ENCODE assay signal across 10 cellular contexts in genomic region chr10:119031496-119032059, GRCh38. TPM values are rescaled to one million over a fixed set of nuclear protein-coding genes. Genes with fewer than 3 reads are reported as not detected.
DNase-seq lines count a peak whose midpoint lies in the region; ATAC-seq, FAIRE-seq and TF ChIP-seq lines count a peak whose summit lies in the region.
"Had no signal": no experiment of that assay in that cellular context is flagged by ENCODE, and none has a peak within 500 bp of the region (broad histone marks: within the 10 kb centered on the region; RNA-seq: fewer than 3 reads in every experiment).

No MANE protein-coding gene starts in this region.

- TF ChIP-seq CTCF in DOHH2 (IDR thresholded peaks at IDR 0.05; ENCODE audit: low read depth, low read length, poor library complexity, severe bottlenecking) (no peak), natural killer cell (IDR thresholded peaks at IDR 0.05) (no peak), GM20000 (IDR thresholded peaks at IDR 0.05; ENCODE audit: extremely low read depth, missing control alignments) (no peak)

- peaks cover 7% of the 10 kb centered on the region for H3K27me3 Mint-ChIP-seq in activated T-helper 1 cell treated with anti-CD3 and anti-CD28 coated beads, Interleukin-12 subunit alpha, Interleukin-12 subunit beta, Interleukin-2, Interleukin-4 antibody, amounts not matched to agents 30 ng/mL and 10 ng/mL and 1 ng/mL, durations not matched to agents 14 hours and 24 hours and 36 hours (ENCODE audit: insufficient read depth)
- no peaks in the 10 kb centered on the region for H3K27me3 Mint-ChIP-seq in natural killer cell (ENCODE audit: low read depth in 2 of 2)

- peak overlapping the region; percentile 70 for H3K4me3 ChIP-seq in DOHH2 (ENCODE audit: low read length)
- H3K4me3 ChIP-seq in HUES6 (ENCODE audit: low read depth, low read length), result peak overlapping the region; percentile 73; the same call in 1 of the 2 replicates

- H3K9ac ChIP-seq in HUES6 (ENCODE audit: low read length), result no peak overlapping the region

- H3K36me3 Mint-ChIP-seq in activated T-helper 1 cell treated with anti-CD3 and anti-CD28 coated beads, Interleukin-12 subunit alpha, Interleukin-12 subunit beta, Interleukin-2, Interleukin-4 antibody, amounts not matched to agents 30 ng/mL and 10 ng/mL and 1 ng/mL, durations not matched to agents 14 hours and 24 hours and 36 hours (ENCODE audit: low read depth), result peaks cover 29% of the 10 kb centered on the region
- H3K36me3 Mint-ChIP-seq in natural killer cell, result peaks cover 8% of the 10 kb centered on the region

- peaks cover 6% of the 10 kb centered on the region; the same call in 1 of the 2 replicates for H4K20me1 ChIP-seq in DOHH2 (ENCODE audit: control insufficient read depth, insufficient read depth, low read depth, low read length)

- intact Hi-C loops in activated T-helper 1 cell treated with anti-CD3 and anti-CD28 coated beads, Interleukin-12 subunit alpha, Interleukin-12 subunit beta, Interleukin-2, Interleukin-4 antibody, amounts not matched to agents 30 ng/mL and 10 ng/mL and 1 ng/mL, durations not matched to agents 14 hours and 24 hours and 36 hours (cut with micrococcal nuclease), result loop anchor here (2.0 to 10.0 kb wide), 5 partner anchors 39 to 463 kb away; partner anchors contain the start of genes CACUL1 and PRDX3
- intact Hi-C loops in natural killer cell (cut with micrococcal nuclease), result no loop called here

- peaks cover 42% of the 10 kb centered on the region for H3K36me3 ChIP-seq in DOHH2 (ENCODE audit: control insufficient read depth, low read length)
- H3K36me3 ChIP-seq in HUES6 (ENCODE audit: control insufficient read depth, insufficient read depth, low read length), result peaks cover 43% of the 10 kb centered on the region

- no peak for DNase-seq in activated T-helper 1 cell treated with anti-CD3 and anti-CD28 coated beads, Interleukin-12 subunit alpha, Interleukin-12 subunit beta, Interleukin-2, Interleukin-4 antibody, amounts not matched to agents 30 ng/mL and 10 ng/mL and 1 ng/mL, durations not matched to agents 14 hours and 24 hours and 36 hours (ENCODE audit: low spot score)
- no peak for DNase-seq in natural killer cell
- no peak for DNase-seq in RCC 7860 (ENCODE audit: low spot score)
- DNase-seq in left lobe of liver (ENCODE audit: low spot score), result no peak
- no peak for DNase-seq in GM20000 (ENCODE audit: low spot score)
- DNase-seq: activated gamma-delta T cell; stimulated activated CD8-positive, alpha-beta memory T cell treated with anti-CD3 and anti-CD28 coated beads, Interleukin-4, amount 100 ng/mL, for 48 hours had no signal

- no peaks in the 10 kb centered on the region for H3K9me3 ChIP-seq in DOHH2 (ENCODE audit: control insufficient read depth, insufficient read depth, low read length)
- H3K9me3 ChIP-seq in HUES6 (ENCODE audit: control insufficient read depth, insufficient read depth, low read depth, low read length), result no peaks in the 10 kb centered on the region

- H3K4me1 ChIP-seq in DOHH2 (ENCODE audit: control insufficient read depth, low read length) (peaks cover 48% of the 10 kb centered on the region), HUES6 (ENCODE audit: control insufficient read depth, insufficient read depth, low read length) (peaks cover 6% of the 10 kb centered on the region; the same call in 1 of the 2 replicates)

- H3K27me3 ChIP-seq in DOHH2 (ENCODE audit: control insufficient read depth, low read length), result peaks cover 3% of the 10 kb centered on the region
- H3K27me3 ChIP-seq in HUES6 (ENCODE audit: control insufficient read depth, insufficient read depth, low read length), result no peaks in the 10 kb centered on the region

- H3F3A ChIP-seq in DOHH2 (ENCODE audit: control insufficient read depth, insufficient read depth), result peaks cover 53% of the 10 kb centered on the region

- peak overlapping the region; percentile 64 for H3K4me2 ChIP-seq in DOHH2 (ENCODE audit: low read length)

- peaks cover 25% of the 10 kb centered on the region for H3K4me1 Mint-ChIP-seq in activated T-helper 1 cell treated with anti-CD3 and anti-CD28 coated beads, Interleukin-12 subunit alpha, Interleukin-12 subunit beta, Interleukin-2, Interleukin-4 antibody, amounts not matched to agents 30 ng/mL and 10 ng/mL and 1 ng/mL, durations not matched to agents 14 hours and 24 hours and 36 hours (ENCODE audit: low read depth)
- peaks cover 5 to 18% of the 10 kb centered on the region in 2 donors for H3K4me1 Mint-ChIP-seq in natural killer cell

- peaks cover 16% of the 10 kb centered on the region for H3K79me2 ChIP-seq in DOHH2 (ENCODE audit: control insufficient read depth, low read length)

- H3K4me3 Mint-ChIP-seq in activated T-helper 1 cell treated with anti-CD3 and anti-CD28 coated beads, Interleukin-12 subunit alpha, Interleukin-12 subunit beta, Interleukin-2, Interleukin-4 antibody, amounts not matched to agents 30 ng/mL and 10 ng/mL and 1 ng/mL, durations not matched to agents 14 hours and 24 hours and 36 hours, result peak overlapping the region; percentile 64
- H3K4me3 Mint-ChIP-seq in natural killer cell, result peak overlapping the region; percentile 85

- no peak for FAIRE-seq in RCC 7860 (lab: Jason Lieb, UNC)

- no peak overlapping the region for H3K27ac Mint-ChIP-seq in activated T-helper 1 cell treated with anti-CD3 and anti-CD28 coated beads, Interleukin-12 subunit alpha, Interleukin-12 subunit beta, Interleukin-2, Interleukin-4 antibody, amounts not matched to agents 30 ng/mL and 10 ng/mL and 1 ng/mL, durations not matched to agents 14 hours and 24 hours and 36 hours
- H3K27ac Mint-ChIP-seq in natural killer cell, result no peak overlapping the region

- no peaks in the 10 kb centered on the region for H3K9me3 Mint-ChIP-seq in activated T-helper 1 cell treated with anti-CD3 and anti-CD28 coated beads, Interleukin-12 subunit alpha, Interleukin-12 subunit beta, Interleukin-2, Interleukin-4 antibody, amounts not matched to agents 30 ng/mL and 10 ng/mL and 1 ng/mL, durations not matched to agents 14 hours and 24 hours and 36 hours
- no peaks in the 10 kb centered on the region for H3K9me3 Mint-ChIP-seq in natural killer cell

- peak overlapping the region; percentile 69 for H3K27ac ChIP-seq in DOHH2 (ENCODE audit: low read depth, low read length)
- no peak overlapping the region for H3K27ac ChIP-seq in HUES6 (ENCODE audit: low read depth, low read length)

- no peaks in the 10 kb centered on the region for H3K9me2 ChIP-seq in DOHH2 (replicated peaks; ENCODE audit: control insufficient read depth, low read length)

- ATAC-seq in natural killer cell (no peak), left lobe of liver (no peak)
- ATAC-seq: sciatic nerve had no signal

RNA-seq across cellular contexts. Expression of gene NANOS1, which starts 2.1 kb away (rescaled TPM):
- 0.73 and 1.0 TPM in 2 replicates for total RNA-seq in activated T-helper 1 cell treated with anti-CD3 and anti-CD28 coated beads, Interleukin-12 subunit alpha, Interleukin-12 subunit beta, Interleukin-2, Interleukin-4 antibody, amounts not matched to agents 30 ng/mL and 10 ng/mL and 1 ng/mL, durations not matched to agents 14 hours and 24 hours and 36 hours
- total RNA-seq in natural killer cell, result under 1 TPM in 1 of 3 donors, not detected in 2; 0.09 TPM
- 0.05 TPM for total RNA-seq in left lobe of liver

RNA-seq across cellular contexts. Expression of gene EIF3A, which starts 49.0 kb away (rescaled TPM):
- total RNA-seq in activated T-helper 1 cell treated with anti-CD3 and anti-CD28 coated beads, Interleukin-12 subunit alpha, Interleukin-12 subunit beta, Interleukin-2, Interleukin-4 antibody, amounts not matched to agents 30 ng/mL and 10 ng/mL and 1 ng/mL, durations not matched to agents 14 hours and 24 hours and 36 hours, result 181 and 183 TPM in 2 replicates
- 100 to 1,000 TPM; 102 to 115 (median 110) TPM for total RNA-seq in natural killer cell
- total RNA-seq in left lobe of liver, result 45.7 TPM
